ENCODE assay signal across 15 cellular contexts in the genomic region with DNA sequence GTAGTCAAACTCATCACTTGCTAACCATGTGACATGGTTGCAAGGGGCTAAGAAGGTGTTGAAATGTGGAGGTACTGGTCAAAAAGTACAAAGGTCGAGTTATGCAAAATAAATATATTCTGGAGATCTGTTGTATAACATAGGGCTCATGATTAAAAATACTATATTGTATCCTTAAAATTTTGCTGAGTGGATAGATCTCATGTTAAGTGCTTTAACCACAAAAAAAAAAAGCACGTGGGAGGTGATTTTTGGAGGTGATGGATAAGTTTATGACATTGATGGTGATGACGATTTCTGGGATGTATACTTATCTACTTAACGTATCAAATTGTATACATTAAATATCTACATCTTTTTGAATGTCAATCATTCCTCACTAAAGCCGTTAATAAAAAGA.
DNase-seq lines count a peak whose midpoint lies in the region; ATAC-seq and TF ChIP-seq lines count a peak whose summit lies in the region.
"Had no signal": no experiment of that assay in that cellular context is flagged by ENCODE, and none has a peak within 500 bp of the region (broad histone marks: within the 10 kb centered on the region; RNA-seq: fewer than 3 reads in every experiment).

No MANE protein-coding gene starts in this region.

- H4K5ac ChIP-seq in IMR-90 (ENCODE audit: low read depth, low read length), result no peak overlapping the region

- peaks cover 2% of the 10 kb centered on the region; the same call in 1 of the 2 replicates for H3K4me1 ChIP-seq in IMR-90 (ENCODE audit: control insufficient read depth, insufficient read depth, low read length)
- H3K4me1 ChIP-seq: BLaER1 treated with 17β-estradiol and CSF1 and Interleukin-3, amounts not matched to agents 10 nM and 100 nM; Caco-2 had no signal

- no peaks in the 10 kb centered on the region for H3K9me3 ChIP-seq in IMR-90 (ENCODE audit: control insufficient read depth, insufficient read depth, low read length)
- H3K9me3 ChIP-seq: BLaER1 treated with 17β-estradiol and CSF1 and Interleukin-3, amounts not matched to agents 10 nM and 100 nM; Caco-2 had no signal

- H3K14ac ChIP-seq in IMR-90 (replicated peaks; ENCODE audit: low read depth, low read length), result no peak overlapping the region

- CTCF ChIA-PET in IMR-90 (lab: Yijun Ruan, JAX), result no interaction called here

- dilution Hi-C loops in IMR-90 (cut with HindIII; ENCODE audit: low sequenced_read_pairs, unreplicated experiment), result no loop called here

- no peak overlapping the region for H3K4me2 ChIP-seq in IMR-90 (ENCODE audit: low read depth, low read length)
- H3K4me2 ChIP-seq: BLaER1 treated with 17β-estradiol and CSF1 and Interleukin-3, amounts not matched to agents 10 nM and 100 nM had no signal

- in situ Hi-C loops in IMR-90 (cut with MboI; ENCODE audit: low sequenced_read_pairs), result no loop called here

- no peak overlapping the region for H2AK5ac ChIP-seq in IMR-90 (ENCODE audit: low read depth, low read length)

- WGBS in IMR-90 (ENCODE audit: extremely low coverage in 2 of 2, insufficient read length in 1 of 2), 2 experiments, result no CpG with 5 or more reads among the region's 5 CpGs

- H3K56ac ChIP-seq in IMR-90 (ENCODE audit: extremely low read depth, insufficient read depth, low read length), result no peak overlapping the region

- no peaks in the 10 kb centered on the region for H3K27me3 ChIP-seq in IMR-90 (ENCODE audit: control insufficient read depth, insufficient read depth, low read length)
- H3K27me3 ChIP-seq: BLaER1 treated with 17β-estradiol and CSF1 and Interleukin-3, amounts not matched to agents 10 nM and 100 nM had no signal

- H4K91ac ChIP-seq in IMR-90 (ENCODE audit: insufficient read depth, low read depth, low read length), result no peak overlapping the region

- H3K23ac ChIP-seq in IMR-90 (ENCODE audit: low read depth, low read length), result no peak overlapping the region

- no peak for TF ChIP-seq CTCF in IMR-90 (conservative IDR thresholded peaks at IDR 0.05; ENCODE audit: low read depth, low read length)
- no peak for TF ChIP-seq CTCF in fibroblast of villous mesenchyme (IDR thresholded peaks at IDR 0.05; ENCODE audit: insufficient read depth, low read depth, low read length)

- H2AK9ac ChIP-seq in IMR-90 (replicated peaks; ENCODE audit: low read depth, low read length, poor library complexity), result no peak overlapping the region

- no peak for TF ChIP-seq POLR2A in IMR-90 (IDR thresholded peaks at IDR 0.05; ENCODE audit: low read depth, low read length)

- H3K27ac ChIP-seq in IMR-90 (ENCODE audit: insufficient read depth, low read length), result no peak overlapping the region
- H3K27ac ChIP-seq: BLaER1 treated with 17β-estradiol and CSF1 and Interleukin-3, amounts not matched to agents 10 nM and 100 nM; C4-2B had no signal

- DNase-seq in IMR-90 (no peak), fibroblast of villous mesenchyme (ENCODE audit: low read depth) (peak; percentile 20), NCI-H1417 (lab: John Stamatoyannopoulos, UW) (no peak)
- DNase-seq: 8988T; AML-193; Caco-2; Calu3; CD4-positive, alpha-beta T cell; CD8-positive, alpha-beta T cell; DMS79 treated with DMSO at 0.1 percent for 48 hours; GF-D8 had no signal

- H3K36me3 ChIP-seq in IMR-90 (ENCODE audit: control insufficient read depth, insufficient read depth, low read length), result no peaks in the 10 kb centered on the region
- H3K36me3 ChIP-seq: BLaER1 treated with 17β-estradiol and CSF1 and Interleukin-3, amounts not matched to agents 10 nM and 100 nM had no signal

- H3K9me1 ChIP-seq in IMR-90 (ENCODE audit: insufficient read depth, low read length), result no peaks in the 10 kb centered on the region

- no peak overlapping the region for H2AFZ ChIP-seq in IMR-90 (replicated peaks; ENCODE audit: low read length, poor library complexity)

- H2BK120ac ChIP-seq in IMR-90 (ENCODE audit: low read depth, low read length), result no peak overlapping the region

- no TSS peak for BruUV-seq in IMR-90 (replicated peaks; lab: Mats Ljungman, UMichigan)

- H4K20me1 ChIP-seq in IMR-90 (ENCODE audit: insufficient read depth, low read length), result no peaks in the 10 kb centered on the region
- H4K20me1 ChIP-seq: BLaER1 treated with 17β-estradiol and CSF1 and Interleukin-3, amounts not matched to agents 10 nM and 100 nM had no signal

- no peak overlapping the region for H3K9ac ChIP-seq in IMR-90 (ENCODE audit: low read depth, low read length)
- H3K9ac ChIP-seq: BLaER1 treated with 17β-estradiol and CSF1 and Interleukin-3, amounts not matched to agents 10 nM and 100 nM had no signal

- H2BK5ac ChIP-seq in IMR-90 (ENCODE audit: low read depth, low read length, poor library complexity, severe bottlenecking), result no peak overlapping the region

- intact Hi-C loops in IMR-90 (cut with micrococcal nuclease), result no loop called here

- H3K4me3 ChIP-seq in IMR-90 (ENCODE audit: insufficient read depth, low read depth, low read length) (no peak overlapping the region), fibroblast of villous mesenchyme (ENCODE audit: low read depth, low read length) (no peak overlapping the region)
- H3K4me3 ChIP-seq: BLaER1 treated with 17β-estradiol and CSF1 and Interleukin-3, amounts not matched to agents 10 nM and 100 nM had no signal

- H3K4ac ChIP-seq in IMR-90 (ENCODE audit: low read depth, low read length), result no peak overlapping the region

- no peak overlapping the region for H2BK20ac ChIP-seq in IMR-90 (ENCODE audit: low read depth, low read length)

- H3K18ac ChIP-seq in IMR-90 (ENCODE audit: low read depth, low read length), result no peak overlapping the region; the same call in 1 of the 2 replicates

- no peak for TF ChIP-seq RAD21 in IMR-90 (IDR thresholded peaks at IDR 0.05; ENCODE audit: low read length)

- POLR2A ChIA-PET in IMR-90 (lab: Charles Lee; ENCODE audit: unreplicated experiment), result no interaction called here

- no peaks in the 10 kb centered on the region for H3K79me1 ChIP-seq in IMR-90 (ENCODE audit: low read depth in 1 of 2, low read length in 2 of 2)

- no peak overlapping the region for H4K8ac ChIP-seq in IMR-90 (ENCODE audit: low read depth in 2 of 2, low read length in 2 of 2)

- no peak for ATAC-seq in IMR-90 (ENCODE audit: low read depth)
- ATAC-seq in HG03565 (IDR thresholded peaks at IDR 0.05; ENCODE audit: unreplicated experiment), result no peak
- no peak for ATAC-seq in HG02973 (IDR thresholded peaks at IDR 0.05; ENCODE audit: unreplicated experiment)
- ATAC-seq: CD8-positive, alpha-beta T cell had no signal

- H2BK15ac ChIP-seq in IMR-90 (ENCODE audit: low read depth, low read length), result no peak overlapping the region

TF ChIP-seq in IMR-90, 13 proteins besides CTCF, POLR2A, EP300 and RAD21:
- TF ChIP-seq MAFK (IDR thresholded peaks at IDR 0.05; ENCODE audit: low read depth, low read length) (peak; percentile 44), BHLHE40 (IDR thresholded peaks at IDR 0.05; ENCODE audit: low read depth, low read length) (no peak)
